In genomic region chr6:98808522-98809210, GRCh38 we compare ENCODE assay signal across 18 cellular contexts. TPM values are rescaled to one million over a fixed set of nuclear protein-coding genes. Genes with fewer than 3 reads are reported as not detected.
DNase-seq lines count a peak whose midpoint lies in the region; ATAC-seq and TF ChIP-seq lines count a peak whose summit lies in the region.
"Had no signal": no experiment of that assay in that cellular context is flagged by ENCODE, and none has a peak within 500 bp of the region (broad histone marks: within the 10 kb centered on the region; RNA-seq: fewer than 3 reads in every experiment).

No MANE protein-coding gene starts in this region.

- no peak overlapping the region for H3K27ac ChIP-seq in osteoblast (ENCODE audit: low read depth, low read length)
- no peak overlapping the region for H3K27ac ChIP-seq in A673 (ENCODE audit: low read depth, low read length, poor library complexity, severe bottlenecking)
- H3K27ac ChIP-seq: BLaER1 treated with 17β-estradiol and CSF1 and Interleukin-3, amounts not matched to agents 10 nM and 100 nM had no signal

- H3K4me3 ChIP-seq in cardiac fibroblast (replicated peaks in 1 of 2; ENCODE audit: low read depth in 2 of 2, low read length in 2 of 2) (no peak overlapping the region), osteoblast (ENCODE audit: insufficient read depth, low read length) (no peak overlapping the region), A673 (ENCODE audit: low read depth, low read length, poor library complexity, severe bottlenecking) (no peak overlapping the region)
- H3K4me3 ChIP-seq: BLaER1 treated with 17β-estradiol and CSF1 and Interleukin-3, amounts not matched to agents 10 nM and 100 nM; K562 had no signal

- H4K20me1 ChIP-seq in osteoblast (ENCODE audit: insufficient read depth, low read length): no peaks in the 10 kb centered on the region
- H4K20me1 ChIP-seq: BLaER1 treated with 17β-estradiol and CSF1 and Interleukin-3, amounts not matched to agents 10 nM and 100 nM had no signal

- intact Hi-C loops in A673 (cut with micrococcal nuclease; ENCODE audit: unreplicated experiment): no loop called here

- peak; percentile 18 for DNase-seq in ELR (ENCODE audit: low read depth)
- peak; percentile 48 for DNase-seq in RPMI7951 (ENCODE audit: low read depth)
- DNase-seq in cardiac fibroblast (ENCODE audit: low read depth in 2 of 2): peak; percentile 29 to 72
- DNase-seq in osteoblast (ENCODE audit: insufficient read length, low spot score, missing footprints): peak; percentile 19
- DNase-seq in NCI-H1048 (lab: John Stamatoyannopoulos, UW): no peak
- DNase-seq in stimulated activated CD4-positive, alpha-beta T cell treated with anti-CD3 and anti-CD28 coated beads, Interleukin-4, amount 100 ng/mL, for 4 hours: no peak
- no peak for DNase-seq in A673 (ENCODE audit: low spot score)
- DNase-seq: DMS 273 treated with DMSO at 0.1 percent for 48 hours, EL, HCEC 1CT, NCI-H1092, NCI-H446, NCI-H748 treated with DMSO at 0.1 percent for 48 hours, SHP77 had no signal

- no peak for TF ChIP-seq CTCF in cardiac fibroblast (IDR thresholded peaks at IDR 0.05; ENCODE audit: low read depth, low read length)
- no peak for TF ChIP-seq CTCF in osteoblast (IDR thresholded peaks at IDR 0.05; ENCODE audit: extremely low read depth, low read depth, low read length)
- no peak for TF ChIP-seq CTCF in A673 (conservative IDR thresholded peaks at IDR 0.05; ENCODE audit: low read depth, low read length)

- H3K4me2 ChIP-seq in osteoblast (ENCODE audit: insufficient read depth, low read length): no peak overlapping the region
- H3K4me2 ChIP-seq: BLaER1 treated with 17β-estradiol and CSF1 and Interleukin-3, amounts not matched to agents 10 nM and 100 nM had no signal

- CTCF ChIA-PET in A673 (lab: Charles Lee): no interaction called here

- no peaks in the 10 kb centered on the region for H3K9me3 ChIP-seq in osteoblast (ENCODE audit: low read depth, low read length)
- no peaks in the 10 kb centered on the region for H3K9me3 ChIP-seq in A673 (ENCODE audit: low read depth, low read length, poor library complexity, severe bottlenecking)
- H3K9me3 ChIP-seq: BLaER1 treated with 17β-estradiol and CSF1 and Interleukin-3, amounts not matched to agents 10 nM and 100 nM had no signal

- H3K4me1 ChIP-seq in osteoblast (ENCODE audit: insufficient read depth, low read length) (no peaks in the 10 kb centered on the region), A673 (ENCODE audit: insufficient read depth, low read length, poor library complexity, severe bottlenecking) (no peaks in the 10 kb centered on the region)
- H3K4me1 ChIP-seq: BLaER1 treated with 17β-estradiol and CSF1 and Interleukin-3, amounts not matched to agents 10 nM and 100 nM had no signal

- POLR2A ChIA-PET in A673 (lab: Charles Lee; ENCODE audit: low non-redundant PET): no interaction called here

- H3K27me3 ChIP-seq in osteoblast (ENCODE audit: insufficient read depth, low read length) (no peaks in the 10 kb centered on the region), A673 (replicated peaks; ENCODE audit: insufficient read depth, low read depth, low read length, poor library complexity) (no peaks in the 10 kb centered on the region)
- H3K27me3 ChIP-seq: BLaER1 treated with 17β-estradiol and CSF1 and Interleukin-3, amounts not matched to agents 10 nM and 100 nM had no signal

- no peaks in the 10 kb centered on the region for H3K36me3 ChIP-seq in osteoblast (ENCODE audit: insufficient read depth, low read length)
- no peaks in the 10 kb centered on the region for H3K36me3 ChIP-seq in A673 (ENCODE audit: insufficient read depth, low read length, poor library complexity, severe bottlenecking)
- H3K36me3 ChIP-seq: BLaER1 treated with 17β-estradiol and CSF1 and Interleukin-3, amounts not matched to agents 10 nM and 100 nM had no signal

- no TSS peak for BruUV-seq in A673 (replicated peaks; lab: Mats Ljungman, UMichigan)

- H3K79me2 ChIP-seq in osteoblast (ENCODE audit: insufficient read depth, low read length): no peaks in the 10 kb centered on the region

- ATAC-seq in HG03521 (IDR thresholded peaks at IDR 0.05; ENCODE audit: unreplicated experiment): no peak
- ATAC-seq: K562, Panc1 had no signal

- H2AFZ ChIP-seq in osteoblast (ENCODE audit: low read length): no peak overlapping the region

RNA-seq across cellular contexts. Expression of gene POU3F2, which starts 25.7 kb away (rescaled TPM):
- total RNA-seq in RPMI7951 (2014; rRNA removed; shearing (Covaris generic)): 0.29 and 0.36 TPM in 2 replicates
- total RNA-seq in osteoblast: under 0.01 TPM in 1 of 2 replicates, not detected in the other
- total RNA-seq in A673 (2021): 22.8 and 25.5 TPM in 2 replicates

Comparison
In these comparisons a context has a peak if more than half of its experiments do, and no peak if none do; other contexts are left out.
1. DNase-seq: peak in ELR (single experiment), RPMI7951 (single experiment), cardiac fibroblast (2 of 2) and osteoblast (single experiment); none in NCI-H1048 (single experiment), stimulated activated CD4-positive, alpha-beta T cell treated with anti-CD3 and anti-CD28 coated beads, Interleukin-4, amount 100 ng/mL, for 4 hours (0 of 2) and A673 (single experiment).
2. RNA of gene POU3F2, which starts 25.7 kb away (total RNA-seq): 22.8 to 25.5 TPM in A673; 0.29 to 0.36 TPM in RPMI7951 and under 0.01 TPM in osteoblast; every median in the first group is over 10 times any median in the second.